1 cellular context compared by ENCODE assay signal in the genomic region with DNA sequence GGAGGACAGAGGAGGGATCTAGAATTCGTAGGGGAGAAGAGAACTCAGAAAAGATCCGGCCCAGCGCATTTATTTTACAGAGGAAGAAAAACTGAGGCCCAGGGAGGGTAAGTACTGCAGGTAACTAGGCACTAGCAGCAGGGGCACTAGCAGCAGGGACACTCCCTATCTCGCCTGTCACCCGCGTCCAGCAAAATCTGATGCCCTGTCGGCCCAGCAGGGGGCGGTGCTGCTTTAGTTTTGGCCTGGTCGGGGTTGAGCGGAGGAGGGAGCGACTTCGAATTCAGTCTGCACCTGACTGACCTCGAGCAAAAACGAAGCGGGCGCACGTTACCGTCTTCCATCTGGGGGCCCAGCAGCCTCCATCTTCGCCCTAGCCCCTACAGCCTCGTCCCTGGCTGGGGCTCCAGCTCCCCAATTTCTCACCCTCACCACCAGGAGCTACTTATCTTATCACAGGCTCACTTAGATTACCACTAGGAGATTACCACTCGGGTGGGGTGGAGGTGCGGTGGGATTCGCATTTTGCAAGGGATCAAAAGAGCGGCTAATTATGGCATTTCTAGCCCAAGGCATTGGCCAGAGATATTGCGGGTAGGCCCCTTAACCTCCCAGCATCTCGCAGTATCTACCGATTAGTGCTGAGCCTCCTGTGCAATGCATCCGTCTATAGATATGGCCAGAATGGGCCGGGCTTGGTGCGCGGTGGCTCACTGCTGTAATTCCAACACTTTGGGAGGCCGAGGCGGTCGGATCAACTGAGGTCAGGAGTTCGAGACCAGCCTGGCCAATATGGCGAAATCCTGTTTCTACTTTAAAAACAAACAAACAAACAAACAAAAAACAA.
TF ChIP-seq lines count a peak whose summit lies in the region.

No MANE protein-coding gene starts in this region.

TF ChIP-seq in HepG2, 621 proteins besides CTCF, POLR2A, EP300 and RAD21 (continued from another document and continues in another):
- TF ChIP-seq ZBTB26 (CRISPR knock-in tag; IDR thresholded peaks at IDR 0.05; ENCODE audit: borderline replicate concordance) (peak; percentile 75), RAD51 (IDR thresholded peaks at IDR 0.05; ENCODE audit: borderline replicate concordance) (no peak), REXO4 (CRISPR knock-in tag; IDR thresholded peaks at IDR 0.05; ENCODE audit: borderline replicate concordance) (no peak), CAMTA2 (CRISPR knock-in tag; IDR thresholded peaks at IDR 0.05; ENCODE audit: borderline replicate concordance) (no peak), PAWR (CRISPR knock-in tag; IDR thresholded peaks at IDR 0.05; ENCODE audit: borderline replicate concordance) (no peak), DMAP1 (CRISPR knock-in tag; IDR thresholded peaks at IDR 0.05) (no peak), BORCS8-MEF2B (CRISPR knock-in tag; IDR thresholded peaks at IDR 0.05) (0 out of 2 replicates have a peak, but pooled peaks have one; percentile 15), HNF4G (IDR thresholded peaks at IDR 0.05; ENCODE audit: borderline replicate concordance, low read depth, low read length) (no peak), HNF4G (CRISPR knock-in tag; IDR thresholded peaks at IDR 0.05; ENCODE audit: borderline replicate concordance, low read depth) (peak; percentile 43; the same call in 1 of the 2 replicates), ZNF234 (CRISPR knock-in tag; conservative IDR thresholded peaks at IDR 0.05) (no peak), MAX (IDR thresholded peaks at IDR 0.05) (peak; percentile 83), ZNF605 (CRISPR knock-in tag; IDR thresholded peaks at IDR 0.05) (peak; percentile 58), KDM4B (CRISPR knock-in tag; IDR thresholded peaks at IDR 0.05) (no peak), FOXO4 (CRISPR knock-in tag; conservative IDR thresholded peaks at IDR 0.05) (no peak), ZNF703 (CRISPR knock-in tag; IDR thresholded peaks at IDR 0.05; ENCODE audit: borderline replicate concordance) (no peak), ZNF260 (CRISPR knock-in tag; IDR thresholded peaks at IDR 0.05; ENCODE audit: borderline replicate concordance, low read depth) (no peak), ZNF10 (CRISPR knock-in tag; IDR thresholded peaks at IDR 0.05; ENCODE audit: borderline replicate concordance, low read depth) (no peak), ZNF644 (CRISPR knock-in tag; IDR thresholded peaks at IDR 0.05; ENCODE audit: low read depth) (no peak), TP53 (CRISPR knock-in tag; conservative IDR thresholded peaks at IDR 0.05) (no peak), TSC22D2 (CRISPR knock-in tag; IDR thresholded peaks at IDR 0.05; ENCODE audit: borderline replicate concordance) (no peak), FIP1L1 (IDR thresholded peaks at IDR 0.05; ENCODE audit: borderline replicate concordance, insufficient read depth, low read depth, low read length) (no peak), SRF (IDR thresholded peaks at IDR 0.05; ENCODE audit: low read depth, low read length) (no peak), CHD2 (IDR thresholded peaks at IDR 0.05; ENCODE audit: low read depth, low read length) (no peak), FOXK1 (CRISPR knock-in tag; IDR thresholded peaks at IDR 0.05; ENCODE audit: borderline replicate concordance, low read depth) (no peak; the same call in 1 of the 2 replicates), ZNF768 (CRISPR knock-in tag; IDR thresholded peaks at IDR 0.05) (no peak), HDAC2 (CRISPR knock-in tag; IDR thresholded peaks at IDR 0.05) (peak; percentile 42; the same call in 1 of the 2 replicates), MBD4 (IDR thresholded peaks at IDR 0.05; ENCODE audit: borderline replicate concordance, low read length) (no peak), KDM2A (CRISPR knock-in tag; IDR thresholded peaks at IDR 0.05; ENCODE audit: borderline replicate concordance, low read depth) (peak; percentile 93), FOSL2 (CRISPR knock-in tag; IDR thresholded peaks at IDR 0.05) (no peak), BCLAF1 (IDR thresholded peaks at IDR 0.05) (no peak), STAG1 (CRISPR knock-in tag; IDR thresholded peaks at IDR 0.05) (peak; percentile 99), EEA1 (CRISPR knock-in tag; IDR thresholded peaks at IDR 0.05; ENCODE audit: borderline replicate concordance) (no peak), ZMYM2 (CRISPR knock-in tag; IDR thresholded peaks at IDR 0.05) (no peak), ZNF282 (IDR thresholded peaks at IDR 0.05; ENCODE audit: partially characterized antibody) (no peak), SOX6 (IDR thresholded peaks at IDR 0.05) (no peak), SOX6 (CRISPR knock-in tag; IDR thresholded peaks at IDR 0.05) (peak; percentile 53; the same call in 1 of the 2 replicates), YEATS2 (CRISPR knock-in tag; IDR thresholded peaks at IDR 0.05; ENCODE audit: borderline replicate concordance) (peak; percentile 32; the same call in 1 of the 2 replicates), CBX1 (IDR thresholded peaks at IDR 0.05; ENCODE audit: low read depth) (no peak), ZNF850 (CRISPR knock-in tag; conservative IDR thresholded peaks at IDR 0.05) (no peak; the same call in 1 of the 2 replicates), ZNF724P (CRISPR knock-in tag; IDR thresholded peaks at IDR 0.05; ENCODE audit: borderline replicate concordance) (no peak; the same call in 1 of the 2 replicates), ZNF670 (CRISPR knock-in tag; IDR thresholded peaks at IDR 0.05; ENCODE audit: borderline replicate concordance) (no peak; the same call in 1 of the 2 replicates), ZNF720 (CRISPR knock-in tag; IDR thresholded peaks at IDR 0.05) (no peak), HNRNPL (IDR thresholded peaks at IDR 0.05; ENCODE audit: low read depth, low read length) (no peak), TAF1 (CRISPR knock-in tag; IDR thresholded peaks at IDR 0.05) (no peak)
- TF ChIP-seq, protein P1, sequence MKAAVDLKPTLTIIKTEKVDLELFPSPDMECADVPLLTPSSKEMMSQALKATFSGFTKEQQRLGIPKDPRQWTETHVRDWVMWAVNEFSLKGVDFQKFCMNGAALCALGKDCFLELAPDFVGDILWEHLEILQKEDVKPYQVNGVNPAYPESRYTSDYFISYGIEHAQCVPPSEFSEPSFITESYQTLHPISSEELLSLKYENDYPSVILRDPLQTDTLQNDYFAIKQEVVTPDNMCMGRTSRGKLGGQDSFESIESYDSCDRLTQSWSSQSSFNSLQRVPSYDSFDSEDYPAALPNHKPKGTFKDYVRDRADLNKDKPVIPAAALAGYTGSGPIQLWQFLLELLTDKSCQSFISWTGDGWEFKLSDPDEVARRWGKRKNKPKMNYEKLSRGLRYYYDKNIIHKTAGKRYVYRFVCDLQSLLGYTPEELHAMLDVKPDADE (CRISPR knock-in tag; IDR thresholded peaks at IDR 0.05): no peak
- TF ChIP-seq, protein P2, sequence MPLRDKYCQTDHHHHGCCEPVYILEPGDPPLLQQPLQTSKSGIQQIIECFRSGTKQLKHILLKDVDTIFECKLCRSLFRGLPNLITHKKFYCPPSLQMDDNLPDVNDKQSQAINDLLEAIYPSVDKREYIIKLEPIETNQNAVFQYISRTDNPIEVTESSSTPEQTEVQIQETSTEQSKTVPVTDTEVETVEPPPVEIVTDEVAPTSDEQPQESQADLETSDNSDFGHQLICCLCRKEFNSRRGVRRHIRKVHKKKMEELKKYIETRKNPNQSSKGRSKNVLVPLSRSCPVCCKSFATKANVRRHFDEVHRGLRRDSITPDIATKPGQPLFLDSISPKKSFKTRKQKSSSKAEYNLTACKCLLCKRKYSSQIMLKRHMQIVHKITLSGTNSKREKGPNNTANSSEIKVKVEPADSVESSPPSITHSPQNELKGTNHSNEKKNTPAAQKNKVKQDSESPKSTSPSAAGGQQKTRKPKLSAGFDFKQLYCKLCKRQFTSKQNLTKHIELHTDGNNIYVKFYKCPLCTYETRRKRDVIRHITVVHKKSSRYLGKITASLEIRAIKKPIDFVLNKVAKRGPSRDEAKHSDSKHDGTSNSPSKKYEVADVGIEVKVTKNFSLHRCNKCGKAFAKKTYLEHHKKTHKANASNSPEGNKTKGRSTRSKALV (CRISPR knock-in tag; IDR thresholded peaks at IDR 0.05): 0 out of 2 replicates have a peak, but pooled peaks have one; percentile 25
- TF ChIP-seq, protein P3, sequence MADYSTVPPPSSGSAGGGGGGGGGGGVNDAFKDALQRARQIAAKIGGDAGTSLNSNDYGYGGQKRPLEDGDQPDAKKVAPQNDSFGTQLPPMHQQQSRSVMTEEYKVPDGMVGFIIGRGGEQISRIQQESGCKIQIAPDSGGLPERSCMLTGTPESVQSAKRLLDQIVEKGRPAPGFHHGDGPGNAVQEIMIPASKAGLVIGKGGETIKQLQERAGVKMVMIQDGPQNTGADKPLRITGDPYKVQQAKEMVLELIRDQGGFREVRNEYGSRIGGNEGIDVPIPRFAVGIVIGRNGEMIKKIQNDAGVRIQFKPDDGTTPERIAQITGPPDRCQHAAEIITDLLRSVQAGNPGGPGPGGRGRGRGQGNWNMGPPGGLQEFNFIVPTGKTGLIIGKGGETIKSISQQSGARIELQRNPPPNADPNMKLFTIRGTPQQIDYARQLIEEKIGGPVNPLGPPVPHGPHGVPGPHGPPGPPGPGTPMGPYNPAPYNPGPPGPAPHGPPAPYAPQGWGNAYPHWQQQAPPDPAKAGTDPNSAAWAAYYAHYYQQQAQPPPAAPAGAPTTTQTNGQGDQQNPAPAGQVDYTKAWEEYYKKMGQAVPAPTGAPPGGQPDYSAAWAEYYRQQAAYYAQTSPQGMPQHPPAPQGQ (CRISPR knock-in tag; IDR thresholded peaks at IDR 0.05; ENCODE audit: borderline replicate concordance): no peak
- TF ChIP-seq, protein P4, sequence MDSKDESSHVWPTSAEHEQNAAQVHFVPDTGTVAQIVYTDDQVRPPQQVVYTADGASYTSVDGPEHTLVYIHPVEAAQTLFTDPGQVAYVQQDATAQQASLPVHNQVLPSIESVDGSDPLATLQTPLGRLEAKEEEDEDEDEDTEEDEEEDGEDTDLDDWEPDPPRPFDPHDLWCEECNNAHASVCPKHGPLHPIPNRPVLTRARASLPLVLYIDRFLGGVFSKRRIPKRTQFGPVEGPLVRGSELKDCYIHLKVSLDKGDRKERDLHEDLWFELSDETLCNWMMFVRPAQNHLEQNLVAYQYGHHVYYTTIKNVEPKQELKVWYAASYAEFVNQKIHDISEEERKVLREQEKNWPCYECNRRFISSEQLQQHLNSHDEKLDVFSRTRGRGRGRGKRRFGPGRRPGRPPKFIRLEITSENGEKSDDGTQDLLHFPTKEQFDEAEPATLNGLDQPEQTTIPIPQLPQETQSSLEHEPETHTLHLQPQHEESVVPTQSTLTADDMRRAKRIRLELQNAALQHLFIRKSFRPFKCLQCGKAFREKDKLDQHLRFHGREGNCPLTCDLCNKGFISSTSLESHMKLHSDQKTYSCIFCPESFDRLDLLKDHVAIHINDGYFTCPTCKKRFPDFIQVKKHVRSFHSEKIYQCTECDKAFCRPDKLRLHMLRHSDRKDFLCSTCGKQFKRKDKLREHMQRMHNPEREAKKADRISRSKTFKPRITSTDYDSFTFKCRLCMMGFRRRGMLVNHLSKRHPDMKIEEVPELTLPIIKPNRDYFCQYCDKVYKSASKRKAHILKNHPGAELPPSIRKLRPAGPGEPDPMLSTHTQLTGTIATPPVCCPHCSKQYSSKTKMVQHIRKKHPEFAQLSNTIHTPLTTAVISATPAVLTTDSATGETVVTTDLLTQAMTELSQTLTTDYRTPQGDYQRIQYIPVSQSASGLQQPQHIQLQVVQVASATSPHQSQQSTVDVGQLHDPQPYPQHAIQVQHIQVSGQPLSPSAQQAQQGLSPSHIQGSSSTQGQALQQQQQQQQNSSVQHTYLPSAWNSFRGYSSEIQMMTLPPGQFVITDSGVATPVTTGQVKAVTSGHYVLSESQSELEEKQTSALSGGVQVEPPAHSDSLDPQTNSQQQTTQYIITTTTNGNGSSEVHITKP (CRISPR knock-in tag; IDR thresholded peaks at IDR 0.05; ENCODE audit: low read depth): 0 out of 2 replicates have a peak, but pooled peaks have one; percentile 22
- TF ChIP-seq, protein P5, sequence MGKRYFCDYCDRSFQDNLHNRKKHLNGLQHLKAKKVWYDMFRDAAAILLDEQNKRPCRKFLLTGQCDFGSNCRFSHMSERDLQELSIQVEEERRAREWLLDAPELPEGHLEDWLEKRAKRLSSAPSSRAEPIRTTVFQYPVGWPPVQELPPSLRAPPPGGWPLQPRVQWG (CRISPR knock-in tag; IDR thresholded peaks at IDR 0.05; ENCODE audit: borderline replicate concordance, low read depth): no peak
